8 cellular contexts compared by ENCODE assay signal in genomic region chr10:72224191-72224590, GRCh38. TPM values are rescaled to one million over a fixed set of nuclear protein-coding genes. Genes with fewer than 3 reads are reported as not detected.
A peak's percentile ranks its signal among the peaks of the same experiment; 100 is the strongest.
DNase-seq lines count a peak whose midpoint lies in the region; ATAC-seq, FAIRE-seq and TF ChIP-seq lines count a peak whose summit lies in the region.
"Not testable (repeated sequence)": the region's sequence is repeated elsewhere in the genome, so short reads cannot be mapped to it uniquely, and the experiment has no call there.

No MANE protein-coding gene starts in this region.

- not testable (repeated sequence) for TF ChIP-seq EP300 in ovary (IDR thresholded peaks at IDR 0.05); stomach (IDR thresholded peaks at IDR 0.05)

- H3K27ac Mint-ChIP-seq in IgD-negative memory B cell: peak overlapping the region in 2 of 3 donors; percentile 79 to 88
- H3K27ac Mint-ChIP-seq in activated CD4-positive, alpha-beta memory T cell treated with anti-CD3 and anti-CD28 coated beads for 36 hours: peak overlapping the region; percentile 89
- peak overlapping the region; percentile 78 for H3K27ac Mint-ChIP-seq in activated naive CD8-positive, alpha-beta T cell treated with anti-CD3 and anti-CD28 coated beads for 36 hours

- not testable (repeated sequence) for H3K36me3 ChIP-seq in endothelial cell of umbilical vein (ENCODE audit: control insufficient read depth in 2 of 2, extremely low read depth in 1 of 2, insufficient read depth in 2 of 2, low read length in 2 of 2); ovary; aorta (ENCODE audit: control insufficient read depth in 1 of 2, insufficient read depth in 2 of 2, low read length in 1 of 2)
- H3K36me3 ChIP-seq in lower lobe of right lung: peaks cover 55% of the 10 kb centered on the region
- H3K36me3 ChIP-seq in stomach: peaks cover 14 to 56% (median 50%) of the 10 kb centered on the region in 4 donors

- peak overlapping the region in 3 of 4 donors; percentile 39 to 55 (median 49) for H3K4me3 Mint-ChIP-seq in IgD-negative memory B cell
- H3K4me3 Mint-ChIP-seq in activated CD4-positive, alpha-beta memory T cell treated with anti-CD3 and anti-CD28 coated beads for 36 hours; activated naive CD8-positive, alpha-beta T cell treated with anti-CD3 and anti-CD28 coated beads for 36 hours: not testable (repeated sequence)

- TF ChIP-seq CTCF in endothelial cell of umbilical vein (IDR thresholded peaks at IDR 0.05; ENCODE audit: extremely low read depth in 1 of 2, insufficient read depth in 1 of 2, low read depth in 1 of 2, low read length in 2 of 2); lower lobe of right lung (IDR thresholded peaks at IDR 0.05); ovary (IDR thresholded peaks at IDR 0.05); stomach (IDR thresholded peaks at IDR 0.05): not testable (repeated sequence)

- CTCF ChIA-PET in activated CD4-positive, alpha-beta memory T cell treated with anti-CD3 and anti-CD28 coated beads for 36 hours (lab: Charles Lee): interaction anchor here (0.6 to 7.2 kb wide), 12 partner anchors 8 to 176 kb away, joined by 3 to 87 read pairs (median 3); no protein-coding TSS in a partner anchor
- CTCF ChIA-PET in endothelial cell of umbilical vein (lab: Charles Lee): interaction anchor here (0.6 to 9.4 kb wide), 21 partner anchors 8 to 328 kb away, joined by 3 to 193 read pairs (median 5); partner anchors contain the start of gene DDIT4

- H3K9me3 Mint-ChIP-seq in IgD-negative memory B cell; activated CD4-positive, alpha-beta memory T cell treated with anti-CD3 and anti-CD28 coated beads for 36 hours; activated naive CD8-positive, alpha-beta T cell treated with anti-CD3 and anti-CD28 coated beads for 36 hours: not testable (repeated sequence)

- H3K27ac ChIP-seq in endothelial cell of umbilical vein (ENCODE audit: insufficient read depth, low read depth, low read length) (peak overlapping the region; percentile 67), lower lobe of right lung (peak overlapping the region; percentile 69), ovary (peak overlapping the region; percentile 54 to 77), stomach (peak overlapping the region in 4 of 5 donors; percentile 48 to 75 (median 67)), aorta (ENCODE audit: low read depth in 1 of 2, low read length in 2 of 2) (peak overlapping the region; percentile 50 to 67)

- peak overlapping the region; percentile 89 for H3K4me2 ChIP-seq in endothelial cell of umbilical vein (ENCODE audit: insufficient read depth, low read length)

- dilution Hi-C loops in endothelial cell of umbilical vein (cut with MboI; ENCODE audit: extremely low pct_ligation_motif_present, low sequenced_read_pairs): not testable (repeated sequence)

- not testable (repeated sequence) for H3K27me3 ChIP-seq in endothelial cell of umbilical vein (ENCODE audit: control insufficient read depth in 2 of 2, insufficient read depth in 2 of 2, low read length in 2 of 2); lower lobe of right lung (ENCODE audit: low read depth); ovary; stomach; aorta (ENCODE audit: control insufficient read depth in 1 of 2, insufficient read depth in 2 of 2, low read length in 1 of 2)

- not testable (repeated sequence) for H3K9ac ChIP-seq in endothelial cell of umbilical vein (replicated peaks; ENCODE audit: extremely low read depth, insufficient read depth, low read length)

- not testable (repeated sequence) for H3K4me3 ChIP-seq in endothelial cell of umbilical vein (replicated peaks in 1 of 3; ENCODE audit: insufficient read depth in 1 of 3, low read depth in 1 of 3, low read length in 3 of 3); lower lobe of right lung; ovary; stomach; aorta (ENCODE audit: low read length in 2 of 2)

- not testable (repeated sequence) for H2AFZ ChIP-seq in endothelial cell of umbilical vein (ENCODE audit: low read depth, low read length)

- POLR2A ChIA-PET in activated CD4-positive, alpha-beta memory T cell treated with anti-CD3 and anti-CD28 coated beads for 36 hours (lab: Charles Lee): interaction anchor here (0.9 to 1.3 kb wide), 3 partner anchors 24 to 135 kb away, joined by 3 to 6 read pairs (median 3); no protein-coding TSS in a partner anchor
- POLR2A ChIA-PET in endothelial cell of umbilical vein (lab: Charles Lee): interaction anchor here (0.5 to 1.6 kb wide), 2 partner anchors 24 to 51 kb away, joined by 3 read pairs; no protein-coding TSS in a partner anchor

- not testable (repeated sequence) for ATAC-seq in lower lobe of right lung; aorta (ENCODE audit: low FRiP score)

- TF ChIP-seq POLR2A in endothelial cell of umbilical vein (IDR thresholded peaks at IDR 0.05; ENCODE audit: low read depth, low read length); ovary (IDR thresholded peaks at IDR 0.05); stomach (IDR thresholded peaks at IDR 0.05): not testable (repeated sequence)

- intact Hi-C loops in activated CD4-positive, alpha-beta memory T cell treated with anti-CD3 and anti-CD28 coated beads for 36 hours (cut with micrococcal nuclease); endothelial cell of umbilical vein (cut with micrococcal nuclease); lower lobe of right lung (cut with DNase I); stomach (cut with DNase I; ENCODE audit: low total_unique reads): not testable (repeated sequence)
- intact Hi-C loops in ovary (cut with DNase I) (loop anchor here in 1 of 4 donors (5.0 kb wide), 1 partner anchor 33 kb away; no protein-coding TSS in a partner anchor), aorta (cut with DNase I) (loop anchor here in 1 of 2 donors (5.0 kb wide), 1 partner anchor 38 kb away; no protein-coding TSS in a partner anchor)

- H3K27me3 Mint-ChIP-seq in IgD-negative memory B cell; activated CD4-positive, alpha-beta memory T cell treated with anti-CD3 and anti-CD28 coated beads for 36 hours; activated naive CD8-positive, alpha-beta T cell treated with anti-CD3 and anti-CD28 coated beads for 36 hours: not testable (repeated sequence)

- not testable (repeated sequence) for FAIRE-seq in endothelial cell of umbilical vein (lab: Jason Lieb, UNC)

- not testable (repeated sequence) for H3K36me3 Mint-ChIP-seq in IgD-negative memory B cell
- H3K36me3 Mint-ChIP-seq in activated CD4-positive, alpha-beta memory T cell treated with anti-CD3 and anti-CD28 coated beads for 36 hours: peaks cover 28% of the 10 kb centered on the region
- H3K36me3 Mint-ChIP-seq in activated naive CD8-positive, alpha-beta T cell treated with anti-CD3 and anti-CD28 coated beads for 36 hours: peaks cover 27% of the 10 kb centered on the region

- H3K9me3 ChIP-seq in endothelial cell of umbilical vein (replicated peaks; ENCODE audit: control insufficient read depth, insufficient read depth, low read length); lower lobe of right lung; ovary; stomach; aorta (ENCODE audit: control insufficient read depth, low read length): not testable (repeated sequence)

- peaks cover 33 to 40% (median 39%) of the 10 kb centered on the region in 3 donors for H3K4me1 Mint-ChIP-seq in IgD-negative memory B cell
- peaks cover 53% of the 10 kb centered on the region for H3K4me1 Mint-ChIP-seq in activated CD4-positive, alpha-beta memory T cell treated with anti-CD3 and anti-CD28 coated beads for 36 hours (ENCODE audit: low read depth)
- peaks cover 54% of the 10 kb centered on the region for H3K4me1 Mint-ChIP-seq in activated naive CD8-positive, alpha-beta T cell treated with anti-CD3 and anti-CD28 coated beads for 36 hours

- not testable (repeated sequence) for DNase-seq in activated CD4-positive, alpha-beta memory T cell treated with anti-CD3 and anti-CD28 coated beads for 36 hours; activated naive CD8-positive, alpha-beta T cell treated with anti-CD3 and anti-CD28 coated beads for 36 hours; endothelial cell of umbilical vein (ENCODE audit: low read depth, low spot score); lower lobe of right lung; stomach; aorta
- peak in 2 of 5 donors; percentile 8 to 20 for DNase-seq in ovary

- not testable (repeated sequence) for BruUV-seq in endothelial cell of umbilical vein (replicated peaks; lab: Mats Ljungman, UMichigan)

- not testable (repeated sequence) for H3K79me2 ChIP-seq in endothelial cell of umbilical vein (ENCODE audit: control insufficient read depth, insufficient read depth, low read length)

- not testable (repeated sequence) for H4K20me1 ChIP-seq in endothelial cell of umbilical vein (replicated peaks; ENCODE audit: control insufficient read depth, extremely low read depth, insufficient read depth, low read length)

- H3K9me1 ChIP-seq in endothelial cell of umbilical vein (replicated peaks; ENCODE audit: control insufficient read depth, extremely low read depth, insufficient read depth, low read length): not testable (repeated sequence)

- WGBS in ovary, 3 donors: 88 to 97% (median 92%) methylated on average over 6 of the region's 6 CpGs
- WGBS in stomach, 5 donors: 86 to 94% (median 88%) methylated on average over 6 of the region's 6 CpGs
- WGBS in aorta, 2 donors: 80 to 86% methylated on average over 6 of the region's 6 CpGs

- peaks cover 11% of the 10 kb centered on the region for H3K4me1 ChIP-seq in endothelial cell of umbilical vein (ENCODE audit: control insufficient read depth, extremely low read depth, insufficient read depth, low read length)
- peaks cover 39% of the 10 kb centered on the region for H3K4me1 ChIP-seq in lower lobe of right lung
- H3K4me1 ChIP-seq in ovary (ENCODE audit: insufficient read depth); aorta (ENCODE audit: control insufficient read depth in 1 of 2, insufficient read depth in 2 of 2, low read length in 2 of 2): not testable (repeated sequence)
- peaks cover 18 to 86% (median 54%) of the 10 kb centered on the region in 4 donors for H3K4me1 ChIP-seq in stomach

RNA-seq across cellular contexts. Expression of gene ASCC1, which starts 8.1 kb away (rescaled TPM):
- polyA plus RNA-seq in IgD-negative memory B cell (24.8 TPM), endothelial cell of umbilical vein (14.9 and 16.0 TPM in 2 replicates), ovary (10 to 100 TPM; 22.5 to 53.9 TPM), stomach (10 to 100 TPM in 2 of 3 donors, 1 to 10 TPM in 1; 8.4 to 14.7 (median 12.5) TPM), aorta (10 to 100 TPM; 19.7 to 22.3 TPM)
- total RNA-seq in activated CD4-positive, alpha-beta memory T cell treated with anti-CD3 and anti-CD28 coated beads for 36 hours: 10 to 100 TPM; 50.9 to 52.5 TPM
- total RNA-seq in activated naive CD8-positive, alpha-beta T cell treated with anti-CD3 and anti-CD28 coated beads for 36 hours: 10 to 100 TPM; 57.3 to 57.7 TPM
- total RNA-seq in endothelial cell of umbilical vein (24.9 and 28.2 TPM in 2 replicates), lower lobe of right lung (23.9 TPM), ovary (10 to 100 TPM; 21.6 to 53.5 (median 31.1) TPM), stomach (100 to 1,000 TPM in 1 of 5 donors, 10 to 100 TPM in 2, 1 to 10 TPM in 2; 4.3 to 142 (median 19.4) TPM), aorta (10 to 100 TPM; 23.3 to 32.3 TPM)
- 19.2 and 19.8 TPM in 2 replicates for polyA plus RNA-seq in endothelial cell of umbilical vein (2011; cell fraction: cytosol; rRNA removed)
- polyA plus RNA-seq in endothelial cell of umbilical vein (2011; cell fraction: nucleus; rRNA removed): 13.6 and 15.4 TPM in 2 replicates
- 24.8 and 28.0 TPM in 2 replicates for polyA plus RNA-seq in endothelial cell of umbilical vein (2012)
- 15.5 and 29.6 TPM in 2 replicates for polyA minus RNA-seq in endothelial cell of umbilical vein
- 30.7 TPM for polyA minus RNA-seq in endothelial cell of umbilical vein (2011; cell fraction: cytosol; rRNA and poly(A)+ RNA removed)
- polyA minus RNA-seq in endothelial cell of umbilical vein (2011; cell fraction: nucleus; rRNA and poly(A)+ RNA removed): 14.8 and 16.6 TPM in 2 replicates

RNA-seq across cellular contexts. Expression of gene ANAPC16, which starts 8.4 kb away (rescaled TPM):
- 426 TPM for polyA plus RNA-seq in IgD-negative memory B cell
- total RNA-seq in activated CD4-positive, alpha-beta memory T cell treated with anti-CD3 and anti-CD28 coated beads for 36 hours: 100 to 1,000 TPM; 119 to 122 TPM
- 10 to 100 TPM; 71.0 to 81.8 TPM for total RNA-seq in activated naive CD8-positive, alpha-beta T cell treated with anti-CD3 and anti-CD28 coated beads for 36 hours
- total RNA-seq in endothelial cell of umbilical vein: 44.2 and 44.4 TPM in 2 replicates
- 32.2 and 38.1 TPM in 2 replicates for polyA plus RNA-seq in endothelial cell of umbilical vein
- polyA plus RNA-seq in endothelial cell of umbilical vein (2011; cell fraction: cytosol; rRNA removed): 43.3 and 47.2 TPM in 2 replicates
- polyA plus RNA-seq in endothelial cell of umbilical vein (2011; cell fraction: nucleus; rRNA removed): 16.6 and 16.9 TPM in 2 replicates
- 39.8 and 46.4 TPM in 2 replicates for polyA plus RNA-seq in endothelial cell of umbilical vein (2012)
- 21.9 and 28.2 TPM in 2 replicates for polyA minus RNA-seq in endothelial cell of umbilical vein
- 20.9 TPM for polyA minus RNA-seq in endothelial cell of umbilical vein (2011; cell fraction: cytosol; rRNA and poly(A)+ RNA removed)
- 3.8 and 5.8 TPM in 2 replicates for polyA minus RNA-seq in endothelial cell of umbilical vein (2011; cell fraction: nucleus; rRNA and poly(A)+ RNA removed)
- total RNA-seq in lower lobe of right lung: 113 TPM
- total RNA-seq in ovary: 100 to 1,000 TPM in 5 of 7 donors, 10 to 100 TPM in 2; 71.6 to 136 (median 112) TPM
- 100 to 1,000 TPM; 154 to 160 TPM for polyA plus RNA-seq in ovary
- total RNA-seq in stomach: 100 to 1,000 TPM in 2 of 5 donors, 10 to 100 TPM in 3; 12.7 to 104 (median 68.8) TPM
- polyA plus RNA-seq in stomach: 100 to 1,000 TPM; 164 to 231 (median 170) TPM
- total RNA-seq in aorta: 10 to 100 TPM; 70.7 to 75.7 TPM
- polyA plus RNA-seq in aorta: 100 to 1,000 TPM; 165 to 281 TPM

RNA-seq across cellular contexts. Expression of gene DDIT4, which starts 49.5 kb away (rescaled TPM):
- 79.9 TPM for polyA plus RNA-seq in IgD-negative memory B cell
- total RNA-seq in activated CD4-positive, alpha-beta memory T cell treated with anti-CD3 and anti-CD28 coated beads for 36 hours: 100 to 1,000 TPM; 637 TPM
- total RNA-seq in activated naive CD8-positive, alpha-beta T cell treated with anti-CD3 and anti-CD28 coated beads for 36 hours: 100 to 1,000 TPM; 422 to 424 TPM
- 53.0 and 60.4 TPM in 2 replicates for total RNA-seq in endothelial cell of umbilical vein
- polyA plus RNA-seq in endothelial cell of umbilical vein: 64.2 and 65.3 TPM in 2 replicates
- 36.6 and 46.9 TPM in 2 replicates for polyA plus RNA-seq in endothelial cell of umbilical vein (2011; cell fraction: cytosol; rRNA removed)
- 55.1 and 67.4 TPM in 2 replicates for polyA plus RNA-seq in endothelial cell of umbilical vein (2011; cell fraction: nucleus; rRNA removed)
- 35.9 and 40.5 TPM in 2 replicates for polyA plus RNA-seq in endothelial cell of umbilical vein (2012)
- 64.6 and 66.6 TPM in 2 replicates for polyA minus RNA-seq in endothelial cell of umbilical vein
- 248 TPM for polyA minus RNA-seq in endothelial cell of umbilical vein (2011; cell fraction: cytosol; rRNA and poly(A)+ RNA removed)
- 57.9 and 87.9 TPM in 2 replicates for polyA minus RNA-seq in endothelial cell of umbilical vein (2011; cell fraction: nucleus; rRNA and poly(A)+ RNA removed)
- 161 TPM for total RNA-seq in lower lobe of right lung
- 1,000 to 10,000 TPM in 2 of 7 donors, 100 to 1,000 TPM in 5; 229 to 1,952 (median 524) TPM for total RNA-seq in ovary
- 100 to 1,000 TPM in 1 of 2 donors, 10 to 100 TPM in 1; 46.6 to 529 TPM for polyA plus RNA-seq in ovary
- total RNA-seq in stomach: 100 to 1,000 TPM in 4 of 5 donors, 10 to 100 TPM in 1; 89.9 to 188 (median 154) TPM
- polyA plus RNA-seq in stomach: 100 to 1,000 TPM; 122 to 176 (median 170) TPM
- 100 to 1,000 TPM; 104 to 126 TPM for total RNA-seq in aorta
- polyA plus RNA-seq in aorta: 10 to 100 TPM; 55.9 to 96.5 TPM
